In genomic region chr11:118618115-118618990, GRCh38 we compare ENCODE assay signal across 8 cellular contexts. TPM values are rescaled to one million over a fixed set of nuclear protein-coding genes. Genes with fewer than 3 reads are reported as not detected.
DNase-seq lines count a peak whose midpoint lies in the region; ATAC-seq lines count a peak whose summit lies in the region.

No MANE protein-coding gene starts in this region.

- ATAC-seq in left lobe of liver (peak; percentile 48), HG03442 (IDR thresholded peaks at IDR 0.05; ENCODE audit: unreplicated experiment) (no peak)
- no peak for ATAC-seq in activated CD8-positive, alpha-beta T cell treated with anti-CD3 and anti-CD28 coated beads, Interleukin-2, amount 10 ng/mL, durations not matched to agents 7 days and 5 days

- no peaks in the 10 kb centered on the region for H3K9me3 Mint-ChIP-seq in activated CD8-positive, alpha-beta T cell treated with anti-CD3 and anti-CD28 coated beads, Interleukin-2, amount 10 ng/mL, durations not matched to agents 7 days and 5 days (ENCODE audit: insufficient read depth)

- H3K4me1 Mint-ChIP-seq in activated CD8-positive, alpha-beta T cell treated with anti-CD3 and anti-CD28 coated beads, Interleukin-2, amount 10 ng/mL, durations not matched to agents 7 days and 5 days (ENCODE audit: low read depth), result peaks cover 6% of the 10 kb centered on the region

- no peaks in the 10 kb centered on the region for H3K27me3 ChIP-seq in stomach smooth muscle (ENCODE audit: control insufficient read depth in 1 of 2, insufficient read depth in 2 of 2, low read length in 2 of 2)

- peaks cover 63% of the 10 kb centered on the region for H3K4me1 ChIP-seq in stomach smooth muscle (ENCODE audit: control insufficient read depth, insufficient read depth, low read length)

- H3K27ac Mint-ChIP-seq in activated CD8-positive, alpha-beta T cell treated with anti-CD3 and anti-CD28 coated beads, Interleukin-2, amount 10 ng/mL, durations not matched to agents 7 days and 5 days, result no peak overlapping the region

- H3K27me3 Mint-ChIP-seq in activated CD8-positive, alpha-beta T cell treated with anti-CD3 and anti-CD28 coated beads, Interleukin-2, amount 10 ng/mL, durations not matched to agents 7 days and 5 days (ENCODE audit: low read depth), result peaks cover 16% of the 10 kb centered on the region

- CTCF ChIA-PET in activated CD8-positive, alpha-beta T cell treated with anti-CD3 and anti-CD28 coated beads, Interleukin-2, amount 10 ng/mL, durations not matched to agents 7 days and 5 days (lab: Charles Lee), result interaction anchor here (1.2 to 3.0 kb wide), 2 partner anchors 10 to 71 kb away, joined by 3 to 10 read pairs; partner anchors contain the start of gene PHLDB1

- H3K36me3 Mint-ChIP-seq in activated CD8-positive, alpha-beta T cell treated with anti-CD3 and anti-CD28 coated beads, Interleukin-2, amount 10 ng/mL, durations not matched to agents 7 days and 5 days (ENCODE audit: low read depth), result no peaks in the 10 kb centered on the region

- peaks cover 33 to 35% of the 10 kb centered on the region in 2 donors for H3K36me3 ChIP-seq in stomach smooth muscle (ENCODE audit: control insufficient read depth in 2 of 2, insufficient read depth in 2 of 2, low read length in 2 of 2)

- peak overlapping the region; percentile 90 for H3K27ac ChIP-seq in caudate nucleus (ENCODE audit: low read depth, low read length)
- H3K27ac ChIP-seq in stomach smooth muscle (ENCODE audit: low read length), result peak overlapping the region; percentile 53

- peak overlapping the region in 1 of 2 donors; percentile 22 for H3K4me3 ChIP-seq in stomach smooth muscle (ENCODE audit: low read length in 2 of 2)

- POLR2A ChIA-PET in activated CD8-positive, alpha-beta T cell treated with anti-CD3 and anti-CD28 coated beads, Interleukin-2, amount 10 ng/mL, durations not matched to agents 7 days and 5 days (lab: Charles Lee), result no interaction called here

- peak overlapping the region in 1 of 2 donors; percentile 51 for H3K9ac ChIP-seq in stomach smooth muscle (ENCODE audit: low read length in 2 of 2)

- H3K9me3 ChIP-seq in stomach smooth muscle (ENCODE audit: control insufficient read depth in 2 of 2, low read length in 2 of 2), result no peaks in the 10 kb centered on the region

- no peak overlapping the region for H3K4me3 Mint-ChIP-seq in activated CD8-positive, alpha-beta T cell treated with anti-CD3 and anti-CD28 coated beads, Interleukin-2, amount 10 ng/mL, durations not matched to agents 7 days and 5 days

- peak; percentile 33 for DNase-seq in HT1080 (ENCODE audit: low read depth)
- peak in 54 of 61 donors; percentile 24 to 93 (median 80) for DNase-seq in caudate nucleus (lab: John Stamatoyannopoulos, UW)
- DNase-seq in left lobe of liver (ENCODE audit: low spot score), result no peak
- DNase-seq in activated CD8-positive, alpha-beta memory T cell treated with anti-CD3 and anti-CD28 coated beads for 24 hours, result no peak
- no peak for DNase-seq in NCI-H2107 (lab: John Stamatoyannopoulos, UW)
- no peak for DNase-seq in activated CD8-positive, alpha-beta T cell treated with anti-CD3 and anti-CD28 coated beads, Interleukin-2, amount 10 ng/mL, durations not matched to agents 7 days and 5 days

RNA-seq across cellular contexts. Expression of gene PHLDB1, which starts 10.9 kb away (rescaled TPM):
- total RNA-seq in HT1080 (2014; rRNA removed; shearing (Covaris generic)), result 42.2 and 48.7 TPM in 2 replicates
- polyA plus RNA-seq in HT1080 (2015; cell fraction: cytosol; rRNA removed), result 33.0 TPM in 2 replicates
- polyA plus RNA-seq in HT1080 (2015; cell fraction: nucleus; rRNA removed), result 103 and 106 TPM in 2 replicates
- 7.5 TPM for total RNA-seq in left lobe of liver
- total RNA-seq in activated CD8-positive, alpha-beta T cell treated with anti-CD3 and anti-CD28 coated beads, Interleukin-2, amount 10 ng/mL, durations not matched to agents 7 days and 5 days, result under 1 TPM; 0.63 to 0.76 TPM

RNA-seq across cellular contexts. Expression of gene ARCN1, which starts 46.1 kb away (rescaled TPM):
- total RNA-seq in HT1080 (2014; rRNA removed; shearing (Covaris generic)), result 85.4 and 116 TPM in 2 replicates
- 141 and 166 TPM in 2 replicates for polyA plus RNA-seq in HT1080 (2015; cell fraction: cytosol; rRNA removed)
- polyA plus RNA-seq in HT1080 (2015; cell fraction: nucleus; rRNA removed), result 166 and 167 TPM in 2 replicates
- 61.0 TPM for total RNA-seq in left lobe of liver
- total RNA-seq in activated CD8-positive, alpha-beta T cell treated with anti-CD3 and anti-CD28 coated beads, Interleukin-2, amount 10 ng/mL, durations not matched to agents 7 days and 5 days, result 100 to 1,000 TPM; 106 to 109 TPM

RNA-seq across cellular contexts. Expression of gene IFT46, which starts 52.6 kb away (rescaled TPM):
- 35.6 and 38.5 TPM in 2 replicates for total RNA-seq in HT1080 (2014; rRNA removed; shearing (Covaris generic))
- polyA plus RNA-seq in HT1080 (2015; cell fraction: cytosol; rRNA removed), result 33.0 and 40.8 TPM in 2 replicates
- 27.5 and 28.7 TPM in 2 replicates for polyA plus RNA-seq in HT1080 (2015; cell fraction: nucleus; rRNA removed)
- total RNA-seq in left lobe of liver, result 5.4 TPM
- 10 to 100 TPM; 12.0 to 12.3 TPM for total RNA-seq in activated CD8-positive, alpha-beta T cell treated with anti-CD3 and anti-CD28 coated beads, Interleukin-2, amount 10 ng/mL, durations not matched to agents 7 days and 5 days

Comparison
In these comparisons a context has a peak if more than half of its experiments do, and no peak if none do; other contexts are left out.
1. DNase-seq: peak in HT1080 (single experiment) and caudate nucleus (54 of 61); none in left lobe of liver (single experiment), activated CD8-positive, alpha-beta memory T cell treated with anti-CD3 and anti-CD28 coated beads for 24 hours (single experiment), NCI-H2107 (single experiment) and activated CD8-positive, alpha-beta T cell treated with anti-CD3 and anti-CD28 coated beads, Interleukin-2, amount 10 ng/mL, durations not matched to agents 7 days and 5 days (single experiment).